ENCODE assay signal across 16 cellular contexts in genomic region chr3:15875016-15875689, GRCh38.
DNase-seq lines count a peak whose midpoint lies in the region; ATAC-seq, FAIRE-seq and TF ChIP-seq lines count a peak whose summit lies in the region.
"Had no signal": no experiment of that assay in that cellular context is flagged by ENCODE, and none has a peak within 500 bp of the region (broad histone marks: within the 10 kb centered on the region; RNA-seq: fewer than 3 reads in every experiment).

No MANE protein-coding gene starts in this region.

- H3K4me1 ChIP-seq in mammary epithelial cell (ENCODE audit: insufficient read depth, low read length) (no peaks in the 10 kb centered on the region), breast epithelium (no peaks in the 10 kb centered on the region), adipocyte (ENCODE audit: control insufficient read depth, insufficient read depth, low read length) (no peaks in the 10 kb centered on the region)
- H3K4me1 ChIP-seq: esophagus squamous epithelium had no signal

- H3K36me3 ChIP-seq in mammary epithelial cell (ENCODE audit: insufficient read depth, low read length) (no peaks in the 10 kb centered on the region), breast epithelium (no peaks in the 10 kb centered on the region), adipocyte (ENCODE audit: control insufficient read depth, insufficient read depth, low read length, severe bottlenecking) (no peaks in the 10 kb centered on the region)
- H3K36me3 ChIP-seq: esophagus squamous epithelium, neutrophil had no signal

- no peaks in the 10 kb centered on the region for H4K20me1 ChIP-seq in mammary epithelial cell (ENCODE audit: insufficient read depth, low read length)

- no peak for FAIRE-seq in GM12892 (lab: Jason Lieb, UNC)
- FAIRE-seq: A204.1, small intestine had no signal

- dilution Hi-C loops in mammary epithelial cell (cut with HindIII; ENCODE audit: low sequenced_read_pairs) = no loop called here

- H3K9ac ChIP-seq in mammary epithelial cell (ENCODE audit: insufficient read depth, low read length) (no peak overlapping the region), adipocyte (ENCODE audit: low read length) (no peak overlapping the region)

- no peak for TF ChIP-seq CTCF in mammary epithelial cell (conservative IDR thresholded peaks at IDR 0.05 in 1 of 2, IDR thresholded peaks at IDR 0.05 in 1 of 2; ENCODE audit: extremely low read depth in 1 of 2, insufficient read depth in 1 of 2, low read depth in 1 of 2, low read length in 2 of 2)
- no peak for TF ChIP-seq CTCF in breast epithelium (IDR thresholded peaks at IDR 0.05)
- no peak for TF ChIP-seq CTCF in fibroblast of the aortic adventitia (IDR thresholded peaks at IDR 0.05; ENCODE audit: insufficient read depth, low read length)
- no peak for TF ChIP-seq CTCF in type B pancreatic cell (conservative IDR thresholded peaks at IDR 0.05)

- in situ Hi-C loops in mammary epithelial cell (cut with MboI; ENCODE audit: low sequenced_read_pairs in 2 of 2) = no loop called here

- no peak overlapping the region for H2AFZ ChIP-seq in mammary epithelial cell (ENCODE audit: low read depth, low read length)

- 87% methylated on average over 1 of the region's 1 CpG for WGBS in mammary epithelial cell (ENCODE audit: low coverage, missing lambda C conversion rate)

- H3K9me3 ChIP-seq in mammary epithelial cell (replicated peaks; ENCODE audit: insufficient read depth, low read length) (no peaks in the 10 kb centered on the region), breast epithelium (peaks cover 0 to 6% of the 10 kb centered on the region in 2 donors), adipocyte (ENCODE audit: control insufficient read depth, low read length) (no peaks in the 10 kb centered on the region)
- H3K9me3 ChIP-seq: esophagus squamous epithelium, neutrophil had no signal

- H3K27ac ChIP-seq in mammary epithelial cell (ENCODE audit: insufficient read depth, low read depth, low read length) (no peak overlapping the region), breast epithelium (no peak overlapping the region)
- H3K27ac ChIP-seq: esophagus squamous epithelium, neutrophil had no signal

- H3K4me1 Mint-ChIP-seq in type B pancreatic cell (ENCODE audit: unreplicated experiment) = no peaks in the 10 kb centered on the region
- no peaks in the 10 kb centered on the region for H3K4me1 Mint-ChIP-seq in activated T-cell treated with anti-CD3 and anti-CD28 coated beads, Interleukin-2, amount 50 U/mL, for 24 hours (ENCODE audit: low read depth)
- H3K4me1 Mint-ChIP-seq: activated naive CD4-positive, alpha-beta T cell treated with anti-CD3 and anti-CD28 coated beads, Interleukin-2, amount 50 U/mL, for 24 hours; H9 had no signal

- no peak overlapping the region for H3K4me3 Mint-ChIP-seq in type B pancreatic cell
- no peak overlapping the region for H3K4me3 Mint-ChIP-seq in activated T-cell treated with anti-CD3 and anti-CD28 coated beads, Interleukin-2, amount 50 U/mL, for 24 hours
- H3K4me3 Mint-ChIP-seq: activated naive CD4-positive, alpha-beta T cell treated with anti-CD3 and anti-CD28 coated beads, Interleukin-2, amount 50 U/mL, for 24 hours; H9 had no signal

- CTCF ChIA-PET in mammary epithelial cell (lab: Charles Lee; ENCODE audit: low non-redundant PET) = no interaction called here

- DNase-seq in mammary epithelial cell (peak; percentile 43), breast epithelium (ENCODE audit: low spot score in 2 of 2) (no peak), adipocyte (ENCODE audit: low read depth) (peak; percentile 69), fibroblast of the aortic adventitia (ENCODE audit: low read depth) (peak; percentile 80), type B pancreatic cell (ENCODE audit: extremely low spot score, unreplicated experiment) (no peak), GM12892 (ENCODE audit: insufficient read length) (no peak)
- DNase-seq in activated T-cell treated with anti-CD3 and anti-CD28 coated beads, Interleukin-2, amount 50 U/mL, for 24 hours = no peak
- DNase-seq: COR-L47, cortex of kidney, esophagus squamous epithelium, H9, small intestine had no signal

- no TSS peak for BruUV-seq in mammary epithelial cell (replicated peaks; lab: Mats Ljungman, UMichigan)

- intact Hi-C loops in mammary epithelial cell (cut with micrococcal nuclease) = no loop called here
- intact Hi-C loops in breast epithelium (cut with DNase I; ENCODE audit: low total_unique reads) = no loop called here

- H3K27me3 ChIP-seq in mammary epithelial cell (ENCODE audit: insufficient read depth, low read length) = no peaks in the 10 kb centered on the region
- no peaks in the 10 kb centered on the region for H3K27me3 ChIP-seq in breast epithelium
- H3K27me3 ChIP-seq in adipocyte (replicated peaks; ENCODE audit: control insufficient read depth, insufficient read depth, low read length) = no peaks in the 10 kb centered on the region
- H3K27me3 ChIP-seq: esophagus squamous epithelium, neutrophil had no signal

- peaks cover 9% of the 10 kb centered on the region for H3K36me3 Mint-ChIP-seq in type B pancreatic cell
- H3K36me3 Mint-ChIP-seq in activated T-cell treated with anti-CD3 and anti-CD28 coated beads, Interleukin-2, amount 50 U/mL, for 24 hours (ENCODE audit: low read depth) = peaks cover 5% of the 10 kb centered on the region
- H3K36me3 Mint-ChIP-seq: activated naive CD4-positive, alpha-beta T cell treated with anti-CD3 and anti-CD28 coated beads, Interleukin-2, amount 50 U/mL, for 24 hours had no signal

- no peak overlapping the region for H3K27ac Mint-ChIP-seq in type B pancreatic cell
- no peak overlapping the region for H3K27ac Mint-ChIP-seq in activated T-cell treated with anti-CD3 and anti-CD28 coated beads, Interleukin-2, amount 50 U/mL, for 24 hours
- H3K27ac Mint-ChIP-seq: activated naive CD4-positive, alpha-beta T cell treated with anti-CD3 and anti-CD28 coated beads, Interleukin-2, amount 50 U/mL, for 24 hours; H9 had no signal

- TF ChIP-seq POLR2A in breast epithelium (IDR thresholded peaks at IDR 0.05) (no peak), GM12892 (IDR thresholded peaks at IDR 0.05; ENCODE audit: low read depth, low read length) (no peak)

- no peaks in the 10 kb centered on the region for H3K79me2 ChIP-seq in mammary epithelial cell (ENCODE audit: insufficient read depth, low read length)

- H3K4me2 ChIP-seq in mammary epithelial cell (ENCODE audit: insufficient read depth, low read depth, low read length) = no peak overlapping the region

- no peak for ATAC-seq in GM18867 (IDR thresholded peaks at IDR 0.05; ENCODE audit: unreplicated experiment)

- H3K9me3 Mint-ChIP-seq in type B pancreatic cell = peaks cover 3% of the 10 kb centered on the region
- H3K9me3 Mint-ChIP-seq in activated T-cell treated with anti-CD3 and anti-CD28 coated beads, Interleukin-2, amount 50 U/mL, for 24 hours = no peaks in the 10 kb centered on the region
- H3K9me3 Mint-ChIP-seq: activated naive CD4-positive, alpha-beta T cell treated with anti-CD3 and anti-CD28 coated beads, Interleukin-2, amount 50 U/mL, for 24 hours had no signal

- H3K4me3 ChIP-seq in mammary epithelial cell (replicated peaks in 1 of 3; ENCODE audit: insufficient read depth in 1 of 3, low read depth in 2 of 3, low read length in 3 of 3) = no peak overlapping the region
- H3K4me3 ChIP-seq in breast epithelium = no peak overlapping the region
- H3K4me3 ChIP-seq in adipocyte (ENCODE audit: low read length) = no peak overlapping the region
- H3K4me3 ChIP-seq in fibroblast of the aortic adventitia (ENCODE audit: low read depth, low read length) = no peak overlapping the region
- H3K4me3 ChIP-seq: esophagus squamous epithelium had no signal

- no peaks in the 10 kb centered on the region for H3K27me3 Mint-ChIP-seq in type B pancreatic cell
- no peaks in the 10 kb centered on the region for H3K27me3 Mint-ChIP-seq in activated T-cell treated with anti-CD3 and anti-CD28 coated beads, Interleukin-2, amount 50 U/mL, for 24 hours
- H3K27me3 Mint-ChIP-seq: activated naive CD4-positive, alpha-beta T cell treated with anti-CD3 and anti-CD28 coated beads, Interleukin-2, amount 50 U/mL, for 24 hours had no signal

Comparison
In these comparisons a context has a peak if more than half of its experiments do, and no peak if none do; other contexts are left out.
1. DNase-seq: peak in mammary epithelial cell (single experiment), adipocyte (single experiment) and fibroblast of the aortic adventitia (single experiment); none in breast epithelium (0 of 2), type B pancreatic cell (single experiment), GM12892 (single experiment) and activated T-cell treated with anti-CD3 and anti-CD28 coated beads, Interleukin-2, amount 50 U/mL, for 24 hours (single experiment).